ENCODE assay signal across 9 cellular contexts in the genomic region with DNA sequence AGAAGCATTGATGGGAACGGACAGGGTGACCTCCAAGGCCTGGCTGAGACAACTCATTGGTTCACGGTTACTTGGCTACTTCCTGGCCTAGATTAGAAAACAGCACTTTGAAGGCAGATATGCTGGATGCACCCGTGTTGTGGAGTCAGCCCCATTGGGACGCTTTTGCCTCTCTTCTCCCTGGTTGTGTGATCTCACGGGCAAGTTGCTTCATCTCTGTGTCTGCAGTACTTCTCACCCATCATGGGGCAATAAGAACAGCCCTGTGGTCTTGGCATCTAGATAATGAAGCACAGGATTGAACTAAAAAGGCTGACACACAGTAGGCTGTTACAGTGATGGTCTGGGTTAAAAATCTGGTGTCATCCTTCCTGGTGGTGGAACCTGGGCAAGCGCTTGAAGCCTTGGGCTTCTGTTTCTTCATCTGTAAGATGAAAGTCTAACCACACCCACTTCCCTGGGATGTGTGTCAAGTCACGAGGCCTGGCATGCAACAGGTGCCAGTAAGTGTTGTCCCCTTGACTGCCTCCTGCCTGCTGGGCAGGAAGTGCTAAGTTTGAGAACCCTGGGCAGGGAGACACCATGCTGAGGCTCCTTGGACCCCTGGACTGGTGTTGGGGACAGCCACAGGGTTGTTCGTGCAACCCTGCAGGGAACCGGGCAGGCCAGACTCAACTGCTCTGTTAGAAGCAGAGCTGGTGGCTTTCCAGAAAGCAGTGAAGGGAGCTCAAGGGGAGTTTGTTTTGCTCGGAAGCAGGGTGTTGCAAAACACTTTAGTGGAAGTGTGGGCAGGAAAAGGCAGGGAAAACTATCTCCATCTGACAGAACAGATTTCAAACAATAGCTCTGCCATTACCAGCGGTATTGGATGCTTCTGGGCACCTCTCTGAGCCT. TPM values are rescaled to one million over a fixed set of nuclear protein-coding genes. Genes with fewer than 3 reads are reported as not detected.
DNase-seq lines count a peak whose midpoint lies in the region; ATAC-seq and TF ChIP-seq lines count a peak whose summit lies in the region.
"Had no signal": no experiment of that assay in that cellular context is flagged by ENCODE, and none has a peak within 500 bp of the region (broad histone marks: within the 10 kb centered on the region; RNA-seq: fewer than 3 reads in every experiment).

No MANE protein-coding gene starts in this region.

- peak; percentile 32 for DNase-seq in GF-D8 (lab: John Stamatoyannopoulos, UW)
- peak; percentile 56 for DNase-seq in NAMALWA (ENCODE audit: low spot score)
- peak; percentile 36 for DNase-seq in activated naive CD8-positive, alpha-beta T cell treated with anti-CD3 and anti-CD28 coated beads, Interleukin-2, amount 50 U/mL, for 24 hours
- DNase-seq in neural crest cell (ENCODE audit: low read depth, low spot score), result no peak
- no peak for DNase-seq in amniotic stem cell (lab: John Stamatoyannopoulos, UW)
- DNase-seq in HT-29 (ENCODE audit: low spot score), result no peak
- no peak for DNase-seq in NCI-H1092 treated with DMSO at 0.1 percent for 48 hours (lab: John Stamatoyannopoulos, UW)
- DNase-seq in globus pallidus (ENCODE audit: low spot score), result no peak
- DNase-seq: NCI-H1436 had no signal

- no peak for TF ChIP-seq CTCF in neural crest cell (conservative IDR thresholded peaks at IDR 0.05)

- H3K27ac Mint-ChIP-seq in activated naive CD8-positive, alpha-beta T cell treated with anti-CD3 and anti-CD28 coated beads, Interleukin-2, amount 50 U/mL, for 24 hours, result no peak overlapping the region
- no peak overlapping the region for H3K27ac Mint-ChIP-seq in neural crest cell (ENCODE audit: unreplicated experiment)

- H3K9me3 Mint-ChIP-seq in activated naive CD8-positive, alpha-beta T cell treated with anti-CD3 and anti-CD28 coated beads, Interleukin-2, amount 50 U/mL, for 24 hours, result no peaks in the 10 kb centered on the region
- H3K9me3 Mint-ChIP-seq in neural crest cell, result no peaks in the 10 kb centered on the region

- H3K27me3 Mint-ChIP-seq in activated naive CD8-positive, alpha-beta T cell treated with anti-CD3 and anti-CD28 coated beads, Interleukin-2, amount 50 U/mL, for 24 hours, result no peaks in the 10 kb centered on the region
- H3K27me3 Mint-ChIP-seq in neural crest cell (ENCODE audit: low read depth), result peaks cover 48% of the 10 kb centered on the region

- ATAC-seq in activated naive CD8-positive, alpha-beta T cell treated with anti-CD3 and anti-CD28 coated beads, Interleukin-2, amount 50 U/mL, for 24 hours, result no peak

- H3K4me1 Mint-ChIP-seq in activated naive CD8-positive, alpha-beta T cell treated with anti-CD3 and anti-CD28 coated beads, Interleukin-2, amount 50 U/mL, for 24 hours, result peaks cover 66% of the 10 kb centered on the region
- peaks cover 9% of the 10 kb centered on the region for H3K4me1 Mint-ChIP-seq in neural crest cell

- no peaks in the 10 kb centered on the region for H3K36me3 Mint-ChIP-seq in activated naive CD8-positive, alpha-beta T cell treated with anti-CD3 and anti-CD28 coated beads, Interleukin-2, amount 50 U/mL, for 24 hours (ENCODE audit: low read depth)
- no peaks in the 10 kb centered on the region for H3K36me3 Mint-ChIP-seq in neural crest cell (ENCODE audit: low read depth)

- H3K4me3 Mint-ChIP-seq in activated naive CD8-positive, alpha-beta T cell treated with anti-CD3 and anti-CD28 coated beads, Interleukin-2, amount 50 U/mL, for 24 hours, result no peak overlapping the region
- H3K4me3 Mint-ChIP-seq in neural crest cell, result peak overlapping the region; percentile 26

RNA-seq across cellular contexts. Expression of gene MAP2K3, which starts 6.0 kb away (rescaled TPM):
- 19.4 and 20.3 TPM in 2 replicates for total RNA-seq in neural crest cell
- total RNA-seq in HT-29 (2014; rRNA removed; shearing (Covaris generic)), result 65.0 and 89.9 TPM in 2 replicates

RNA-seq across cellular contexts. Expression of gene NATD1, which starts 25.3 kb away (rescaled TPM):
- 6.3 and 6.7 TPM in 2 replicates for total RNA-seq in neural crest cell
- total RNA-seq in HT-29 (2014; rRNA removed; shearing (Covaris generic)), result 0.97 and 1.1 TPM in 2 replicates

Comparison
In these comparisons a context has a peak if more than half of its experiments do, and no peak if none do; other contexts are left out.
1. DNase-seq: peak in GF-D8 (single experiment), NAMALWA (single experiment) and activated naive CD8-positive, alpha-beta T cell treated with anti-CD3 and anti-CD28 coated beads, Interleukin-2, amount 50 U/mL, for 24 hours (single experiment); none in neural crest cell (single experiment), amniotic stem cell (single experiment), HT-29 (single experiment), NCI-H1092 treated with DMSO at 0.1 percent for 48 hours (single experiment) and globus pallidus (single experiment).